9 cellular contexts compared by ENCODE assay signal in the genomic region with DNA sequence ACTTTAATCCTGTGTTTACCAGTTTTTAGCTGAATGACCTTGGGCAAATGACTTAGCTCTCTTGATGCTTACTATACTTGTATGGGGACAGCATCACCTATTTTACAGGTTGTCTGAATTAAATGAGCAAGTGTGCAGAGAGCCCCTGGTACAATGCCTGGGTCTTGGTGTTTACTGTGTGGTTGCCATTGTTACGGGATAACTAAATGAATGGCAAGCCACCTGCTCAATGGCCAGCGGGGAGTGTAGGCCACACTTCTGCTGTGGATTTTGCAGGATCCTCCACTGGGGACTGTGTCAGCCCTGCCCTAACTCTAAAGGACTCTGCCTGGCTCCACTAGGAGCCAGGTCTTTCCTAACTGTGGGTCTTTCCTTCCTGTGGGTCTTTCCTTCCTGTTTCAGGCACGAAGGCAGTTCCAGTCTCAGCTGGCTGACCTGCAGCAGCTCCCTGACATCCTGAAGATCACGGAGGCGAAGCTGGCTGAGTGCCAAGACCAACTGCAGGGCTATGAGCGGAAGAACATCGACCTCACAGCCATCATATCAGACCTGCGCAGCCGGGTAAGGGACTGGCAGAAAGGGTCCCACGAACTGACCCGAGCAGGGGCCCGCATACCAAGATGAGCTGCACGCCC. TPM values are rescaled to one million over a fixed set of nuclear protein-coding genes. Genes with fewer than 3 reads are reported as not detected.
DNase-seq lines count a peak whose midpoint lies in the region; ATAC-seq, FAIRE-seq and TF ChIP-seq lines count a peak whose summit lies in the region.
"Had no signal": no experiment of that assay in that cellular context is flagged by ENCODE, and none has a peak within 500 bp of the region (broad histone marks: within the 10 kb centered on the region; RNA-seq: fewer than 3 reads in every experiment).

No MANE protein-coding gene starts in this region.

- H3K27me3 ChIP-seq in H9 (ENCODE audit: insufficient read depth, low read length) = no peaks in the 10 kb centered on the region
- H3K27me3 ChIP-seq: gastrocnemius medialis had no signal

- no peak for DNase-seq in H9
- DNase-seq in NCI-H2196 (lab: John Stamatoyannopoulos, UW; ENCODE audit: unreplicated experiment) = peak; percentile 67
- peak; percentile 96 for DNase-seq in dermis blood vessel endothelial cell
- no peak for DNase-seq in effector CD8-positive, alpha-beta T cell (lab: John Stamatoyannopoulos, UW)
- no peak for DNase-seq in GM19239 (ENCODE audit: insufficient read length, low spot score)
- DNase-seq in middle frontal gyrus (ENCODE audit: extremely low spot score, low spot score) = no peak

- H3K23me2 ChIP-seq in H9 (ENCODE audit: insufficient read length, low read depth, low read length, poor library complexity, severe bottlenecking) = no peaks in the 10 kb centered on the region

- H3K4me1 Mint-ChIP-seq in H9 (0 out of 4 replicates have a peak, but pooled peaks cover 0 to 2% of the 10 kb centered on the region in 2 experiments), nephron (peaks cover 19% of the 10 kb centered on the region)

- H3K9ac ChIP-seq in H9 (ENCODE audit: extremely low read depth, insufficient read length, low read length) = no peak overlapping the region

- peak overlapping the region; percentile 46 for H3K18ac ChIP-seq in H9 (ENCODE audit: insufficient read length, low read depth, low read length)

- H3K4me3 Mint-ChIP-seq in H9 (no peak overlapping the region), nephron (no peak overlapping the region)

- ATAC-seq in GM21381 (IDR thresholded peaks at IDR 0.05; ENCODE audit: unreplicated experiment) = no peak

- H2BK5ac ChIP-seq in H9 (ENCODE audit: insufficient read length, low read length) = no peak overlapping the region

- no peak overlapping the region for H2BK20ac ChIP-seq in H9 (ENCODE audit: low read depth, low read length, poor library complexity, severe bottlenecking)

- H3K27ac Mint-ChIP-seq in H9 = no peak overlapping the region
- peak overlapping the region; percentile 41 to 76 (median 62) for H3K27ac Mint-ChIP-seq in nephron

- H3K79me2 ChIP-seq in H9 (ENCODE audit: insufficient read depth, low read length) = no peaks in the 10 kb centered on the region

- no peak overlapping the region for H3K23ac ChIP-seq in H9 (ENCODE audit: insufficient read length, low read depth, low read length)

- no peak overlapping the region for H2AK5ac ChIP-seq in H9 (ENCODE audit: insufficient read length, low read length)

- no peaks in the 10 kb centered on the region for H4K20me1 ChIP-seq in H9 (ENCODE audit: control insufficient read depth, insufficient read depth, insufficient read length)

- no peak overlapping the region for H3K56ac ChIP-seq in H9 (ENCODE audit: insufficient read length, low read depth, low read length)

- FAIRE-seq in GM19239 (lab: Jason Lieb, UNC) = no peak

- no peak overlapping the region for H3T11ph ChIP-seq in H9 (ENCODE audit: low read length)

- H3K9me3 ChIP-seq in H9 (ENCODE audit: control insufficient read depth, low read depth, low read length) = no peaks in the 10 kb centered on the region
- H3K9me3 ChIP-seq: gastrocnemius medialis had no signal

- H3K27ac ChIP-seq in H9 (ENCODE audit: insufficient read length, low read depth, low read length) = no peak overlapping the region
- H3K27ac ChIP-seq: gastrocnemius medialis had no signal

- WGBS in H9 (ENCODE audit: extremely low coverage, insufficient read length, low lambda C conversion rate) = no CpG with 5 or more reads among the region's 13 CpGs

- no peak overlapping the region for H4K91ac ChIP-seq in H9 (ENCODE audit: insufficient read length, low read depth, low read length)

- H3K79me1 ChIP-seq in H9 (ENCODE audit: insufficient read depth, low read depth, low read length, poor library complexity, severe bottlenecking) = no peaks in the 10 kb centered on the region

- H2AFZ ChIP-seq in H9 (ENCODE audit: low read length) = no peak overlapping the region

- H3K14ac ChIP-seq in H9 (ENCODE audit: insufficient read depth, low read length) = no peak overlapping the region

- H2BK15ac ChIP-seq in H9 (ENCODE audit: low read depth, low read length) = no peak overlapping the region

- TF ChIP-seq CTCF in H9 (conservative IDR thresholded peaks at IDR 0.05) (no peak), nephron (IDR thresholded peaks at IDR 0.05; ENCODE audit: unreplicated experiment in 3 of 3) (no peak)

- no peak overlapping the region for H3K4me2 ChIP-seq in H9 (ENCODE audit: insufficient read depth, insufficient read length, low read length)

- H3K36me3 Mint-ChIP-seq in H9 (ENCODE audit: insufficient read depth in 1 of 3, low read depth in 3 of 3) (peaks cover 2 to 31% (median 13%) of the 10 kb centered on the region in 3 experiments; a peak in 4 of 7 replicates), nephron (ENCODE audit: low read depth) (peaks cover 51% of the 10 kb centered on the region)

- no peak overlapping the region for H4K8ac ChIP-seq in H9 (replicated peaks; ENCODE audit: insufficient read length, low read depth, low read length)

- H3K9me3 Mint-ChIP-seq in H9 (no peaks in the 10 kb centered on the region), nephron (no peaks in the 10 kb centered on the region)

- H2BK120ac ChIP-seq in H9 (ENCODE audit: low read depth, low read length, poor library complexity, severe bottlenecking) = no peak overlapping the region

- H2BK12ac ChIP-seq in H9 (ENCODE audit: insufficient read length, low read depth, low read length) = no peak overlapping the region

- H4K5ac ChIP-seq in H9 (ENCODE audit: insufficient read length, low read depth, low read length) = no peak overlapping the region

- no peak overlapping the region for H3K4ac ChIP-seq in H9 (ENCODE audit: low read depth, low read length)

- no peaks in the 10 kb centered on the region for H3K4me1 ChIP-seq in H9 (ENCODE audit: insufficient read depth, low read length)
- H3K4me1 ChIP-seq: gastrocnemius medialis had no signal

- H3K27me3 Mint-ChIP-seq in H9 (ENCODE audit: low read depth) (no peaks in the 10 kb centered on the region), nephron (ENCODE audit: low read depth) (no peaks in the 10 kb centered on the region)

RNA-seq across cellular contexts. Expression of a gene that starts 10.3 kb away (rescaled TPM):
- total RNA-seq in H9 (2021) = 17.9 and 19.0 TPM in 2 replicates
- total RNA-seq in dermis blood vessel endothelial cell = 19.4 and 34.2 TPM in 2 replicates

RNA-seq across cellular contexts. Expression of a gene that starts 38.4 kb away (rescaled TPM):
- total RNA-seq in H9 (2021) = 15.7 and 16.7 TPM in 2 replicates
- 44.2 and 55.7 TPM in 2 replicates for total RNA-seq in dermis blood vessel endothelial cell

RNA-seq across cellular contexts. Expression of a gene that starts 58.2 kb away (rescaled TPM):
- total RNA-seq in H9 (2021) (210 and 213 TPM in 2 replicates), dermis blood vessel endothelial cell (505 and 734 TPM in 2 replicates)

Comparison
In these comparisons a context has a peak if more than half of its experiments do, and no peak if none do; other contexts are left out.
1. DNase-seq: peak in NCI-H2196 (single experiment) and dermis blood vessel endothelial cell (single experiment); none in H9 (single experiment), effector CD8-positive, alpha-beta T cell (single experiment), GM19239 (single experiment) and middle frontal gyrus (single experiment).
2. H3K27ac Mint-ChIP-seq: peak in nephron (3 of 3); none in H9 (0 of 3).